Comparison of ENCODE assay signal across 26 cellular contexts in the genomic region with DNA sequence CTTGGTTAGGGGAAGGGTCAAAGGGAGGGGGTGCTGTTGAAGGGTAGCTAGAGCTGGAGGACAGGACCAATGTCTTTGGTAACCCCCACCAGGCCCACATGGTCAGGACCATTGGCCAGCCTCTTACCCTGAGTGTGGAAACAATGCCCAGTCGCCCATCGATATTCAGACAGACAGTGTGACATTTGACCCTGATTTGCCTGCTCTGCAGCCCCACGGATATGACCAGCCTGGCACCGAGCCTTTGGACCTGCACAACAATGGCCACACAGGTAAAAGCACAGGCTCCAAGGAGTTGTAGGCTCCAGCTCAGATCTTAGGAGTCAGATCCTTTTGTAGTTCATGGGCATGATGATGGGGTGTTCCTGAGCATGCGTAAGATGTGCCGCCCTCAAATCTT. TPM values are rescaled to one million over a fixed set of nuclear protein-coding genes. Genes with fewer than 3 reads are reported as not detected.
"Had no signal": no experiment of that assay in that cellular context is flagged by ENCODE, and none has a peak within 500 bp of the region (broad histone marks: within the 10 kb centered on the region; RNA-seq: fewer than 3 reads in every experiment).

No MANE protein-coding gene starts in this region.

- H3K27ac ChIP-seq: ascending aorta, brain microvascular endothelial cell, coronary artery, suprapubic skin, tibial artery had no signal

- H3K9me3 Mint-ChIP-seq: activated naive CD4-positive, alpha-beta T cell treated with anti-CD3 and anti-CD28 coated beads for 36 hours; activated naive CD8-positive, alpha-beta T cell treated with anti-CD3 and anti-CD28 coated beads, Interleukin-2, amount 10 ng/mL, durations not matched to agents 7 days and 5 days; activated T-cell treated with anti-CD3 and anti-CD28 coated beads, Interleukin-2, amount 50 U/mL, for 72 hours; mesothelial cell of epicardium; naive B cell; stimulated activated effector memory CD8-positive, alpha-beta T cell treated with anti-CD3 and anti-CD28 coated beads, Interleukin-12 subunit alpha, Interleukin-12 subunit beta, amount 100 ng/mL, for 72 hours had no signal

- H3K4me3 Mint-ChIP-seq: activated naive CD4-positive, alpha-beta T cell treated with anti-CD3 and anti-CD28 coated beads for 36 hours; activated naive CD8-positive, alpha-beta T cell treated with anti-CD3 and anti-CD28 coated beads, Interleukin-2, amount 10 ng/mL, durations not matched to agents 7 days and 5 days; activated T-cell treated with anti-CD3 and anti-CD28 coated beads, Interleukin-2, amount 50 U/mL, for 72 hours; mesothelial cell of epicardium; naive B cell; stimulated activated effector memory CD8-positive, alpha-beta T cell treated with anti-CD3 and anti-CD28 coated beads, Interleukin-12 subunit alpha, Interleukin-12 subunit beta, amount 100 ng/mL, for 72 hours had no signal

- H3K9me3 ChIP-seq: ascending aorta, gastrocnemius medialis, suprapubic skin, tibial artery had no signal

- DNase-seq: activated CD4-positive, alpha-beta T cell treated with anti-CD3 and anti-CD28 coated beads for 4 hours; activated CD4-positive, alpha-beta T cell treated with anti-CD3 and anti-CD28 coated beads, Interleukin-2, amount 50 U/mL, for 4 hours; activated effector memory CD4-positive, alpha-beta T cell treated with Interleukin-2 at 50 U/mL for 16 hours; activated naive CD4-positive, alpha-beta T cell treated with anti-CD3 and anti-CD28 coated beads for 36 hours; activated naive CD8-positive, alpha-beta T cell treated with anti-CD3 and anti-CD28 coated beads, Interleukin-2, amount 10 ng/mL, durations not matched to agents 7 days and 5 days; activated T-cell treated with anti-CD3 and anti-CD28 coated beads for 4 hours; activated T-cell treated with anti-CD3 and anti-CD28 coated beads, Interleukin-2, amount 50 U/mL, for 72 hours; brain microvascular endothelial cell; dorsolateral prefrontal cortex; effector memory CD4-positive, alpha-beta T cell; erythroblast; gastrocnemius medialis; hippocampal formation; left colon; naive B cell; small intestine; stimulated activated CD4-positive, alpha-beta T cell treated with anti-CD3 and anti-CD28 coated beads, Interleukin-4, amount 100 ng/mL, for 24 hours had no signal

- H3K27ac Mint-ChIP-seq: activated naive CD4-positive, alpha-beta T cell treated with anti-CD3 and anti-CD28 coated beads for 36 hours; activated naive CD8-positive, alpha-beta T cell treated with anti-CD3 and anti-CD28 coated beads, Interleukin-2, amount 10 ng/mL, durations not matched to agents 7 days and 5 days; activated T-cell treated with anti-CD3 and anti-CD28 coated beads, Interleukin-2, amount 50 U/mL, for 72 hours; mesothelial cell of epicardium; stimulated activated effector memory CD8-positive, alpha-beta T cell treated with anti-CD3 and anti-CD28 coated beads, Interleukin-12 subunit alpha, Interleukin-12 subunit beta, amount 100 ng/mL, for 72 hours had no signal

- H3K27me3 ChIP-seq: ascending aorta, brain microvascular endothelial cell, dorsolateral prefrontal cortex, gastrocnemius medialis had no signal

- ATAC-seq: activated T-cell treated with anti-CD3 and anti-CD28 coated beads, Interleukin-2, amount 50 U/mL, for 72 hours; gastrocnemius medialis; left colon; sciatic nerve; stimulated activated effector memory CD8-positive, alpha-beta T cell treated with anti-CD3 and anti-CD28 coated beads, Interleukin-12 subunit alpha, Interleukin-12 subunit beta, amount 100 ng/mL, for 72 hours had no signal

- H3K36me3 Mint-ChIP-seq: naive B cell had no signal

- H3K4me3 ChIP-seq: ascending aorta, coronary artery, dorsolateral prefrontal cortex, gastrocnemius medialis, suprapubic skin, tibial artery had no signal

RNA-seq across cellular contexts. Expression of a gene that starts 3.8 kb away (rescaled TPM):
- total RNA-seq: activated naive CD4-positive, alpha-beta T cell treated with anti-CD3 and anti-CD28 coated beads for 36 hours; activated naive CD8-positive, alpha-beta T cell treated with anti-CD3 and anti-CD28 coated beads, Interleukin-2, amount 10 ng/mL, durations not matched to agents 7 days and 5 days; activated T-cell treated with anti-CD3 and anti-CD28 coated beads, Interleukin-2, amount 50 U/mL, for 72 hours; ascending aorta; omental fat pad; T-helper 1 cell treated with Interleukin-12 subunit alpha and Interleukin-12 subunit beta and Interleukin-4 antibody, amounts not matched to agents 30 ng/mL and 1 ng/mL, for 36 hours had no signal
